In genomic region chr16:27235938-27236245, GRCh38 we compare ENCODE assay signal across 9 cellular contexts. TPM values are rescaled to one million over a fixed set of nuclear protein-coding genes. Genes with fewer than 3 reads are reported as not detected.
A peak's percentile ranks its signal among the peaks of the same experiment; 100 is the strongest.
DNase-seq lines count a peak whose midpoint lies in the region; ATAC-seq, FAIRE-seq and TF ChIP-seq lines count a peak whose summit lies in the region.
"Had no signal": no experiment of that assay in that cellular context is flagged by ENCODE, and none has a peak within 500 bp of the region (broad histone marks: within the 10 kb centered on the region; RNA-seq: fewer than 3 reads in every experiment).

No MANE protein-coding gene starts in this region.

- no peak for FAIRE-seq in A549 (lab: Jason Lieb, UNC)

- H3K4me2 ChIP-seq in A549 = no peak overlapping the region

- CTCF ChIA-PET in A549 (lab: Yijun Ruan, JAX) = interaction anchor here (0.8 to 16.7 kb wide), 31 partner anchors 10 to 292 kb away, joined by 3 to 291 read pairs (median 11); partner anchors contain the start of gene KDM8

- no peaks in the 10 kb centered on the region for H3K9me3 ChIP-seq in A549

- H3K27me3 Mint-ChIP-seq in HFFc6 (ENCODE audit: insufficient read depth) (no peaks in the 10 kb centered on the region), nephron (ENCODE audit: low read depth) (no peaks in the 10 kb centered on the region)

- TF ChIP-seq RAD21 in A549 (conservative IDR thresholded peaks at IDR 0.05 in 1 of 2, IDR thresholded peaks at IDR 0.05 in 1 of 2) = no peak

- no peaks in the 10 kb centered on the region for H3K9me3 Mint-ChIP-seq in HFFc6
- no peaks in the 10 kb centered on the region for H3K9me3 Mint-ChIP-seq in nephron

- H3K27ac ChIP-seq in A549 (peak overlapping the region; percentile 3 to 61; a peak in 2 of 6 replicates), caudate nucleus (ENCODE audit: low read depth, low read length) (peak overlapping the region; percentile 60)
- H3K27ac ChIP-seq: SK-N-MC had no signal

- peaks cover 9% of the 10 kb centered on the region; the same call in 1 of the 2 replicates for H3K36me3 Mint-ChIP-seq in HFFc6 (ENCODE audit: low read depth)
- H3K36me3 Mint-ChIP-seq in nephron (ENCODE audit: low read depth) = no peaks in the 10 kb centered on the region

- 87% methylated on average over 6 of the region's 8 CpGs for WGBS in A549 (ENCODE audit: missing lambda C conversion rate)

- no peak for TF ChIP-seq EP300 in A549 (IDR thresholded peaks at IDR 0.05)

- DNase-seq in A549 (ENCODE audit: low read depth in 1 of 2, low spot score in 1 of 2) = no peak
- no peak for DNase-seq in HFFc6
- DNase-seq in caudate nucleus (lab: John Stamatoyannopoulos, UW) = no peak
- DNase-seq in GDM1 (lab: John Stamatoyannopoulos, UW) = no peak
- DNase-seq in NCI-H510A (lab: John Stamatoyannopoulos, UW) = no peak

- H3K4me1 ChIP-seq in A549 = peaks cover 11% of the 10 kb centered on the region

- ATAC-seq in A549 (peak in 1 of 2 experiments; percentile 9; a peak in 1 of 6 replicates), GM18520 (IDR thresholded peaks at IDR 0.05; ENCODE audit: unreplicated experiment) (no peak), GM18868 (IDR thresholded peaks at IDR 0.05; ENCODE audit: unreplicated experiment) (no peak)

- H3K4me3 Mint-ChIP-seq in HFFc6 = no peak overlapping the region
- H3K4me3 Mint-ChIP-seq in nephron = no peak overlapping the region

- POLR2A ChIA-PET in A549 (lab: Yijun Ruan, JAX) = interaction anchor here (2.4 kb wide), 1 partner anchor 32 kb away, joined by 12 read pairs; the partner anchor contains the start of gene KDM8

- TF ChIP-seq CTCF in A549 (IDR thresholded peaks at IDR 0.05) (no peak), HFFc6 (IDR thresholded peaks at IDR 0.05) (no peak), nephron (IDR thresholded peaks at IDR 0.05; ENCODE audit: unreplicated experiment in 3 of 3) (no peak)

- peak overlapping the region; percentile 83 for H3K27ac Mint-ChIP-seq in HFFc6
- peak overlapping the region; percentile 44 to 71 (median 70) for H3K27ac Mint-ChIP-seq in nephron

- H3K4me3 ChIP-seq in A549 = no peak overlapping the region

- H3K4me1 Mint-ChIP-seq in HFFc6 (ENCODE audit: low read depth) (peaks cover 48% of the 10 kb centered on the region), nephron (peaks cover 55% of the 10 kb centered on the region)

- TF ChIP-seq POLR2A in A549 (IDR thresholded peaks at IDR 0.05; ENCODE audit: low read length) = no peak

TF ChIP-seq in A549, 52 proteins besides CTCF, POLR2A, EP300 and RAD21:
- no peak for TF ChIP-seq HMGXB4 (CRISPR knock-in tag; IDR thresholded peaks at IDR 0.05; ENCODE audit: borderline replicate concordance)
- TF ChIP-seq BHLHE40 (IDR thresholded peaks at IDR 0.05; ENCODE audit: low read depth, low read length) = no peak
- TF ChIP-seq CEBPB (IDR thresholded peaks at IDR 0.05) = no peak
- TF ChIP-seq CBX2 (IDR thresholded peaks at IDR 0.05; ENCODE audit: borderline replicate concordance, low read depth) = no peak
- TF ChIP-seq JUNB (IDR thresholded peaks at IDR 0.05) = no peak
- no peak for TF ChIP-seq HEYL (CRISPR knock-in tag; IDR thresholded peaks at IDR 0.05)
- no peak for TF ChIP-seq EHF (CRISPR knock-in tag; IDR thresholded peaks at IDR 0.05)
- TF ChIP-seq ESRRA (IDR thresholded peaks at IDR 0.05; ENCODE audit: borderline replicate concordance, low read length) = no peak
- no peak for TF ChIP-seq MAX (IDR thresholded peaks at IDR 0.05)
- no peak for TF ChIP-seq FOXS1 (CRISPR knock-in tag; IDR thresholded peaks at IDR 0.05)
- TF ChIP-seq FOSB (CRISPR knock-in tag; IDR thresholded peaks at IDR 0.05) = no peak
- no peak for TF ChIP-seq SREBF2 (IDR thresholded peaks at IDR 0.05)
- TF ChIP-seq NPAS2 (CRISPR knock-in tag; IDR thresholded peaks at IDR 0.05; ENCODE audit: borderline replicate concordance) = no peak
- no peak for TF ChIP-seq PBX3 (IDR thresholded peaks at IDR 0.05)
- no peak for TF ChIP-seq MAZ (IDR thresholded peaks at IDR 0.05; ENCODE audit: borderline replicate concordance, low read depth, low read length)
- TF ChIP-seq SMC3 (IDR thresholded peaks at IDR 0.05) = no peak
- no peak for TF ChIP-seq FOSL2 (IDR thresholded peaks at IDR 0.05)
- no peak for TF ChIP-seq FOSL2 (CRISPR knock-in tag; IDR thresholded peaks at IDR 0.05)
- TF ChIP-seq RCOR1 (IDR thresholded peaks at IDR 0.05; ENCODE audit: low read depth, low read length) = no peak
- TF ChIP-seq HOXB13 (CRISPR knock-in tag; IDR thresholded peaks at IDR 0.05; ENCODE audit: low read depth) = no peak
- TF ChIP-seq E2F6 (IDR thresholded peaks at IDR 0.05; ENCODE audit: borderline replicate concordance, low read depth) = no peak

RNA-seq across cellular contexts. Expression of gene KDM8, which starts 32.6 kb away (rescaled TPM):
- polyA plus RNA-seq in A549 (2011; rRNA removed) (1.6 and 2.0 TPM in 2 replicates), A549 (2017; fragmentation: RNase III; extraction: RNeasy Plus Mini Kit Qiagen cat#74134 plus additional on column Dnase treatment) (2.3 to 3.0 TPM (median 2.4 TPM) in 3 replicates)
- 2.5 and 2.6 TPM in 2 replicates for polyA plus RNA-seq in A549 (2012; cell fraction: cytosol; rRNA removed)
- polyA plus RNA-seq in A549 (2012; cell fraction: nucleus; rRNA removed) = 4.7 and 6.6 TPM in 2 replicates
- polyA minus RNA-seq in A549 (2011; rRNA and poly(A)+ RNA removed) = 3.0 and 4.9 TPM in 2 replicates
- 1 to 10 TPM; 4.1 to 5.8 (median 4.9) TPM for total RNA-seq in HFFc6 (2021; fragmentation: NEBNext Ultra II Directional; extraction: Animal tissue kit (Norgen Biotek cat#: 25700))

RNA-seq across cellular contexts. Expression of gene NSMCE1, which starts 32.7 kb away (rescaled TPM):
- polyA plus RNA-seq in A549 (2011; rRNA removed) (32.0 and 33.3 TPM in 2 replicates), A549 (2017; fragmentation: RNase III; extraction: RNeasy Plus Mini Kit Qiagen cat#74134 plus additional on column Dnase treatment) (59.9 to 72.6 TPM (median 60.6 TPM) in 3 replicates)
- polyA plus RNA-seq in A549 (2012; cell fraction: cytosol; rRNA removed) = 28.8 and 36.5 TPM in 2 replicates
- polyA plus RNA-seq in A549 (2012; cell fraction: nucleus; rRNA removed) = 18.9 and 25.4 TPM in 2 replicates
- 40.0 and 43.9 TPM in 2 replicates for polyA minus RNA-seq in A549 (2011; rRNA and poly(A)+ RNA removed)
- 10 to 100 TPM; 63.6 to 71.3 (median 66.5) TPM for total RNA-seq in HFFc6 (2021; fragmentation: NEBNext Ultra II Directional; extraction: Animal tissue kit (Norgen Biotek cat#: 25700))
